Comparison of ENCODE assay signal across 8 cellular contexts in the genomic region with DNA sequence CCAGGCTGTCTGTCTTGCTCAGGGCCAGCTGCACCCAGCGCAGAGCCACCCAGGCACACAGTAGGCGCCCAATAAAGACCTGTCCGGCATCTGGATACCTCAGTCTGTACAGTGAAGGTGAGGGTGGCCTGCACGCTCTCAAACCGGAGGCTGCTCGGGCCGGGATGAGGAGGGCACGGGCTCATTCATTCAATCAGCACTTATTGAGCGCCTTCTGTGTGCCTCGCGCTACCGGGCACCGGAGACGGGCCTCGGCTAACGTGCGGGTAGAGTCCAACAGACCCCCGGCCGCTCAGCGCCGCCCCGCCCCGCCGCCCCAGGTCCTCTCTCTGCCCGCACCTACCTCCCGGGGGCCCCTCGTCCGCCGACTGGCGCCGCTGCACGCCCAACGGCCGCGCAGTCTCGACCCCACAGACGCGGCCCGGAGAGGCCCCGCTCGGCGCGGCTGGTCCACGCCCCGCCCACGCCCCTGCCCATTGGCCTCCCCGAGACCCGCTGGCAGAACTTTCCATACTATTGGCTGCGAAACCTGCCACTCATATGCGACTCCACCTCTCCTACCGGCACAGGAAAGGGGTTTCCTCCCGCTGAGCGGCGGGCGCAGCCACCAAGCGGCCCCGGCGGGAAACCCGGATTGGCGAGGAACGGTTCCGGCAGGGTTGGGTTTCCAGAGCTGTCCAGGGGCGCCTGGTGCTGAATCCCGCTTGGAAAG. TPM values are rescaled to one million over a fixed set of nuclear protein-coding genes. Genes with fewer than 3 reads are reported as not detected.
DNase-seq lines count a peak whose midpoint lies in the region; ATAC-seq and TF ChIP-seq lines count a peak whose summit lies in the region.

SLC39A3 (minus strand) TSS at position 416 of the 712 bp plus-strand sequence. CDS start 2,760 bp downstream, outside the sequence.

- H3K27me3 ChIP-seq in mononuclear cell (ENCODE audit: insufficient read depth, low read length), result no peaks in the 10 kb centered on the region

- no peak for TF ChIP-seq RAD21 in Ishikawa (IDR thresholded peaks at IDR 0.05; ENCODE audit: low read depth)

- peak within 1 kb of the TSS; percentile 90 for H3K4me3 ChIP-seq in epithelial cell of esophagus (ENCODE audit: low read length)
- peak within 1 kb of the TSS; percentile 64 for H3K4me3 ChIP-seq in mononuclear cell (ENCODE audit: low read length)

- H3K4me1 ChIP-seq in mononuclear cell (ENCODE audit: insufficient read depth, low read length), result peaks cover 32% of the 10 kb centered on the region

- ATAC-seq in GM21529 (IDR thresholded peaks at IDR 0.05; ENCODE audit: unreplicated experiment), result peak; percentile 93

- no peak for TF ChIP-seq EP300 in Ishikawa (IDR thresholded peaks at IDR 0.05; ENCODE audit: borderline replicate concordance)

- H3K9me3 ChIP-seq in mononuclear cell (ENCODE audit: low read depth, low read length), result no peaks in the 10 kb centered on the region

- no peak for TF ChIP-seq CTCF in epithelial cell of esophagus (IDR thresholded peaks at IDR 0.05; ENCODE audit: insufficient read depth, low read depth, low read length, missing control alignments)

- peak; percentile 94 for DNase-seq in DMS 273 treated with DMSO at 0.1 percent for 48 hours (lab: John Stamatoyannopoulos, UW)
- DNase-seq in OCI-M2 (lab: John Stamatoyannopoulos, UW; ENCODE audit: unreplicated experiment), result peak; percentile 49
- peak; percentile 100 for DNase-seq in activated T-cell treated with anti-CD3 and anti-CD28 coated beads for 24 hours (ENCODE audit: low read depth)
- peak; percentile 99 for DNase-seq in epithelial cell of esophagus (ENCODE audit: low read depth)
- peak; percentile 97 to 99 for DNase-seq in stimulated activated CD8-positive, alpha-beta memory T cell treated with anti-CD3 and anti-CD28 coated beads, Interleukin-2, amount 100 ng/mL, for 48 hours (ENCODE audit: low read depth in 2 of 2)

TF ChIP-seq in Ishikawa, 13 proteins besides CTCF, POLR2A, EP300 and RAD21:
- no peak for TF ChIP-seq ZBTB7A (IDR thresholded peaks at IDR 0.05; ENCODE audit: low read depth)
- no peak for TF ChIP-seq TEAD4 (IDR thresholded peaks at IDR 0.05)
- TF ChIP-seq TCF12 (IDR thresholded peaks at IDR 0.05; ENCODE audit: low read depth), result peak; percentile 82
- no peak; the same call in 1 of the 2 replicates for TF ChIP-seq TAF1 (IDR thresholded peaks at IDR 0.05; ENCODE audit: low read depth)
- TF ChIP-seq CREB1 (IDR thresholded peaks at IDR 0.05; ENCODE audit: low read depth), result no peak
- peak; percentile 100 for TF ChIP-seq REST (IDR thresholded peaks at IDR 0.05; ENCODE audit: low read depth)
- TF ChIP-seq YY1 (IDR thresholded peaks at IDR 0.05; ENCODE audit: low read depth), result peak; percentile 65
- peak; percentile 70 for TF ChIP-seq MAX (IDR thresholded peaks at IDR 0.05)
- peak; percentile 64 for TF ChIP-seq USF1 (IDR thresholded peaks at IDR 0.05)

RNA-seq across cellular contexts. Expression of gene SLC39A3, which starts in this region (rescaled TPM):
- total RNA-seq in mononuclear cell, result 11.5 TPM

Comparison
In these comparisons a context has a peak if more than half of its experiments do, and no peak if none do; other contexts are left out.
1. Peak in every context shown above with its lines: DNase-seq, ATAC-seq and H3K4me3 ChIP-seq.
2. DNase-seq: peak in every context shown above with its lines; median percentile 100 in activated T-cell treated with anti-CD3 and anti-CD28 coated beads for 24 hours; 99 in epithelial cell of esophagus; 98 in stimulated activated CD8-positive, alpha-beta memory T cell treated with anti-CD3 and anti-CD28 coated beads, Interleukin-2, amount 100 ng/mL, for 48 hours; 94 in DMS 273 treated with DMSO at 0.1 percent for 48 hours; 49 in OCI-M2.